In genomic region chr15:39587291-39587909, GRCh38 we compare ENCODE assay signal across 18 cellular contexts. TPM values are rescaled to one million over a fixed set of nuclear protein-coding genes. Genes with fewer than 3 reads are reported as not detected.
DNase-seq lines count a peak whose midpoint lies in the region; ATAC-seq and TF ChIP-seq lines count a peak whose summit lies in the region.
"Had no signal": no experiment of that assay in that cellular context is flagged by ENCODE, and none has a peak within 500 bp of the region (broad histone marks: within the 10 kb centered on the region; RNA-seq: fewer than 3 reads in every experiment).

No MANE protein-coding gene starts in this region.

- WGBS in esophagus muscularis mucosa = 88% methylated on average over 18 of the region's 18 CpGs

- no peak overlapping the region for H3K27ac Mint-ChIP-seq in activated CD8-positive, alpha-beta T cell treated with anti-CD3 and anti-CD28 coated beads, Interleukin-2, amount 10 ng/mL, durations not matched to agents 7 days and 5 days
- H3K27ac Mint-ChIP-seq: activated T-helper 2 cell treated with anti-CD3 and anti-CD28 coated beads, Interferon-gamma antibody, Interleukin-2, Interleukin-4, amounts not matched to agents 10 μg/mL and 5 μg/mL and 100 μg/mL, durations not matched to agents 14 hours and 24 hours and 36 hours; naive B cell; stimulated activated naive CD8-positive, alpha-beta T cell treated with anti-CD3 and anti-CD28 coated beads, Interleukin-15, amount 100 ng/mL, for 72 hours had no signal

- peaks cover 26% of the 10 kb centered on the region for H3K4me1 Mint-ChIP-seq in activated CD8-positive, alpha-beta T cell treated with anti-CD3 and anti-CD28 coated beads, Interleukin-2, amount 10 ng/mL, durations not matched to agents 7 days and 5 days (ENCODE audit: low read depth)
- H3K4me1 Mint-ChIP-seq: naive B cell; stimulated activated naive CD8-positive, alpha-beta T cell treated with anti-CD3 and anti-CD28 coated beads, Interleukin-15, amount 100 ng/mL, for 72 hours had no signal

- H3K4me3 ChIP-seq in AG09309 (ENCODE audit: control insufficient read depth, low read depth, low read length) (peak overlapping the region; percentile 18), esophagus muscularis mucosa (peak overlapping the region in 1 of 4 donors; percentile 13)
- H3K4me3 ChIP-seq: adrenal gland, BLaER1, SJCRH30 had no signal

- peaks cover 15% of the 10 kb centered on the region for H3K27me3 Mint-ChIP-seq in activated CD8-positive, alpha-beta T cell treated with anti-CD3 and anti-CD28 coated beads, Interleukin-2, amount 10 ng/mL, durations not matched to agents 7 days and 5 days (ENCODE audit: low read depth)

- no peak for TF ChIP-seq EP300 in esophagus muscularis mucosa (IDR thresholded peaks at IDR 0.05)

- H3K27ac ChIP-seq in esophagus muscularis mucosa (replicated peaks in 1 of 4) = peak overlapping the region; percentile 56 to 93 (median 72)
- H3K27ac ChIP-seq: BLaER1, SJCRH30 had no signal

- peaks cover 64 to 100% (median 98%) of the 10 kb centered on the region in 4 donors for H3K36me3 ChIP-seq in esophagus muscularis mucosa
- H3K36me3 ChIP-seq: BLaER1 had no signal

- no peak for TF ChIP-seq POLR2A in esophagus muscularis mucosa (IDR thresholded peaks at IDR 0.05; ENCODE audit: low read depth)

- CTCF ChIA-PET in activated CD8-positive, alpha-beta T cell treated with anti-CD3 and anti-CD28 coated beads, Interleukin-2, amount 10 ng/mL, durations not matched to agents 7 days and 5 days (lab: Charles Lee) = interaction anchor here (0.6 to 11.0 kb wide), 3 partner anchors 59 to 171 kb away, joined by 4 to 179 read pairs (median 13); no protein-coding TSS in a partner anchor

- intact Hi-C loops in esophagus muscularis mucosa (cut with DNase I) (loop anchor here (10.0 kb wide), 1 partner anchor 883 kb away; no protein-coding TSS in a partner anchor), posterior vena cava (cut with DNase I) (loop anchor here in 1 of 2 donors (5.0 to 10.0 kb wide), 2 partner anchors 773 to 950 kb away; no protein-coding TSS in a partner anchor)

- DNase-seq in AG09309 (ENCODE audit: low read depth) (peak; percentile 78), M059J (ENCODE audit: low read depth) (peak; percentile 77), esophagus muscularis mucosa (ENCODE audit: extremely low spot score) (no peak), myocyte (ENCODE audit: low read depth) (peak; percentile 61), posterior vena cava (ENCODE audit: low spot score) (no peak), middle frontal gyrus (ENCODE audit: extremely low spot score, low spot score) (no peak)
- no peak for DNase-seq in activated CD8-positive, alpha-beta memory T cell treated with anti-CD3 and anti-CD28 coated beads for 24 hours
- no peak for DNase-seq in activated CD8-positive, alpha-beta T cell treated with anti-CD3 and anti-CD28 coated beads, Interleukin-2, amount 10 ng/mL, durations not matched to agents 7 days and 5 days
- DNase-seq: activated CD4-positive, alpha-beta T cell treated with anti-CD3 and anti-CD28 coated beads, Interleukin-2, amount 50 U/mL, for 48 hours; naive B cell; NCI-H1436; posterior cingulate gyrus; SJCRH30; stimulated activated CD4-positive, alpha-beta T cell treated with anti-CD3 and anti-CD28 coated beads, Interleukin-15, amount 100 ng/mL, for 24 hours; stimulated activated naive CD8-positive, alpha-beta T cell treated with anti-CD3 and anti-CD28 coated beads, Interleukin-15, amount 100 ng/mL, for 72 hours had no signal

- POLR2A ChIA-PET in activated CD8-positive, alpha-beta T cell treated with anti-CD3 and anti-CD28 coated beads, Interleukin-2, amount 10 ng/mL, durations not matched to agents 7 days and 5 days (lab: Charles Lee) = interaction anchor here (2.0 kb wide), 1 partner anchor 36 kb away, joined by 6 read pairs; no protein-coding TSS in a partner anchor

- peaks cover 34 to 97% (median 96%) of the 10 kb centered on the region in 4 donors for H3K4me1 ChIP-seq in esophagus muscularis mucosa
- H3K4me1 ChIP-seq: adrenal gland, BLaER1 had no signal

- no peak overlapping the region for H3K4me3 Mint-ChIP-seq in activated CD8-positive, alpha-beta T cell treated with anti-CD3 and anti-CD28 coated beads, Interleukin-2, amount 10 ng/mL, durations not matched to agents 7 days and 5 days
- H3K4me3 Mint-ChIP-seq: stimulated activated naive CD8-positive, alpha-beta T cell treated with anti-CD3 and anti-CD28 coated beads, Interleukin-15, amount 100 ng/mL, for 72 hours had no signal

- no peaks in the 10 kb centered on the region for H3K9me3 ChIP-seq in esophagus muscularis mucosa
- H3K9me3 ChIP-seq: adrenal gland, BLaER1, SJCRH30 had no signal

- no peak for ATAC-seq in activated CD8-positive, alpha-beta T cell treated with anti-CD3 and anti-CD28 coated beads, Interleukin-2, amount 10 ng/mL, durations not matched to agents 7 days and 5 days
- ATAC-seq: stimulated activated naive CD8-positive, alpha-beta T cell treated with anti-CD3 and anti-CD28 coated beads, Interleukin-15, amount 100 ng/mL, for 72 hours had no signal

- TF ChIP-seq CTCF in AG09309 (IDR thresholded peaks at IDR 0.05; ENCODE audit: control insufficient read depth, insufficient read depth, low read depth, low read length, missing control alignments) = no peak
- TF ChIP-seq CTCF in esophagus muscularis mucosa (IDR thresholded peaks at IDR 0.05) = no peak

- H3K27me3 ChIP-seq in esophagus muscularis mucosa = no peaks in the 10 kb centered on the region
- H3K27me3 ChIP-seq: adrenal gland, SJCRH30 had no signal

- H3K9me3 Mint-ChIP-seq in activated CD8-positive, alpha-beta T cell treated with anti-CD3 and anti-CD28 coated beads, Interleukin-2, amount 10 ng/mL, durations not matched to agents 7 days and 5 days (ENCODE audit: insufficient read depth) = no peaks in the 10 kb centered on the region
- H3K9me3 Mint-ChIP-seq: activated T-helper 2 cell treated with anti-CD3 and anti-CD28 coated beads, Interferon-gamma antibody, Interleukin-2, Interleukin-4, amounts not matched to agents 10 μg/mL and 5 μg/mL and 100 μg/mL, durations not matched to agents 14 hours and 24 hours and 36 hours; naive B cell; stimulated activated naive CD8-positive, alpha-beta T cell treated with anti-CD3 and anti-CD28 coated beads, Interleukin-15, amount 100 ng/mL, for 72 hours had no signal

- peaks cover 1% of the 10 kb centered on the region for H3K36me3 Mint-ChIP-seq in activated CD8-positive, alpha-beta T cell treated with anti-CD3 and anti-CD28 coated beads, Interleukin-2, amount 10 ng/mL, durations not matched to agents 7 days and 5 days (ENCODE audit: low read depth)
- H3K36me3 Mint-ChIP-seq: naive B cell had no signal

RNA-seq across cellular contexts. Expression of gene THBS1, which starts 6.5 kb away (rescaled TPM):
- total RNA-seq in M059J (2014; rRNA removed; shearing (Covaris generic)) = 3,688 and 5,591 TPM in 2 replicates
- 1,000 to 10,000 TPM in 1 of 4 donors, 100 to 1,000 TPM in 3; 188 to 4,072 (median 270) TPM for total RNA-seq in esophagus muscularis mucosa
- 1,149 and 1,987 TPM in 2 replicates for total RNA-seq in myocyte
- 2,462 TPM for polyA plus RNA-seq in myocyte (2012)
- 1,000 to 10,000 TPM in 1 of 2 donors, 100 to 1,000 TPM in 1; 585 to 1,947 TPM for total RNA-seq in posterior vena cava
- total RNA-seq in activated CD8-positive, alpha-beta T cell treated with anti-CD3 and anti-CD28 coated beads, Interleukin-2, amount 10 ng/mL, durations not matched to agents 7 days and 5 days = 1 to 10 TPM in 1 of 2 experiments, under 1 TPM in 1; 0.87 to 1.2 TPM

Comparison
In these comparisons a context has a peak if more than half of its experiments do, and no peak if none do; other contexts are left out.
1. DNase-seq: peak in AG09309 (single experiment), M059J (single experiment) and myocyte (single experiment); none in esophagus muscularis mucosa (single experiment), posterior vena cava (single experiment), activated CD8-positive, alpha-beta memory T cell treated with anti-CD3 and anti-CD28 coated beads for 24 hours (single experiment), middle frontal gyrus (single experiment) and activated CD8-positive, alpha-beta T cell treated with anti-CD3 and anti-CD28 coated beads, Interleukin-2, amount 10 ng/mL, durations not matched to agents 7 days and 5 days (single experiment).
2. RNA of gene THBS1, which starts 6.5 kb away (total RNA-seq): 3,688 to 5,591 TPM in M059J, 585 to 1,947 TPM in posterior vena cava, 1,149 to 1,987 TPM in myocyte and 188 to 4,072 TPM in esophagus muscularis mucosa; 0.87 to 1.2 TPM in activated CD8-positive, alpha-beta T cell treated with anti-CD3 and anti-CD28 coated beads, Interleukin-2, amount 10 ng/mL, durations not matched to agents 7 days and 5 days; every median in the first group is over 10 times any median in the second.